ENCODE assay signal across 1 cellular context in the genomic region with DNA sequence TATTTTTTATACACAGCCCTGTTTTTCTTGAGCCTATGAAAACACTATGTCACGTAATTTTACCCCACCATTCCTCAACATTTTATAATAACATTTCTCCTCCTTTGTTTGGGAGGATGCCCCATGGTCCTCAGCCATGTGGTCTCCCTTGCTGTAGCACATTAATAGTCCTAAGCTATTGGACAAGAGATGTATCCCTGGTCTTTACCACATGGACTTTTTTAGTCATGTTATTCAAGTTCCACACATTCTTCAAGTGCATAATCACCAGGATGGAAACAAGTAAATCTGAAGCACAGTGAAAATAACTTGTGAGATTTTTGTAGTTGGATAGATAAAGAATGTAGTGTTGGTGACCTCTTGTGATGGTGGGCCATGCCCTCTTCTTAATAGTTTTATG.
TF ChIP-seq lines count a peak whose summit lies in the region.

No MANE protein-coding gene starts in this region.

TF ChIP-seq in IMR-90, 13 proteins besides CTCF, POLR2A, EP300 and RAD21 (continued from another document):
- no peak for TF ChIP-seq BHLHE40 (IDR thresholded peaks at IDR 0.05; ENCODE audit: low read depth, low read length)
- no peak for TF ChIP-seq RCOR1 (IDR thresholded peaks at IDR 0.05; ENCODE audit: insufficient replicate concordance, low read length)
- TF ChIP-seq, protein P1, sequence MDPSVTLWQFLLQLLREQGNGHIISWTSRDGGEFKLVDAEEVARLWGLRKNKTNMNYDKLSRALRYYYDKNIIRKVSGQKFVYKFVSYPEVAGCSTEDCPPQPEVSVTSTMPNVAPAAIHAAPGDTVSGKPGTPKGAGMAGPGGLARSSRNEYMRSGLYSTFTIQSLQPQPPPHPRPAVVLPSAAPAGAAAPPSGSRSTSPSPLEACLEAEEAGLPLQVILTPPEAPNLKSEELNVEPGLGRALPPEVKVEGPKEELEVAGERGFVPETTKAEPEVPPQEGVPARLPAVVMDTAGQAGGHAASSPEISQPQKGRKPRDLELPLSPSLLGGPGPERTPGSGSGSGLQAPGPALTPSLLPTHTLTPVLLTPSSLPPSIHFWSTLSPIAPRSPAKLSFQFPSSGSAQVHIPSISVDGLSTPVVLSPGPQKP (IDR thresholded peaks at IDR 0.05; ENCODE audit: borderline replicate concordance, low read depth, low read length): no peak
- no peak for TF ChIP-seq CEBPB (IDR thresholded peaks at IDR 0.05; ENCODE audit: low read depth, low read length)
- TF ChIP-seq CHD1 (IDR thresholded peaks at IDR 0.05; ENCODE audit: low read depth, low read length): no peak
- TF ChIP-seq SMC3 (IDR thresholded peaks at IDR 0.05; ENCODE audit: low read depth, low read length): no peak
- TF ChIP-seq MAFK (IDR thresholded peaks at IDR 0.05; ENCODE audit: low read depth, low read length): no peak
- TF ChIP-seq RFX5 (IDR thresholded peaks at IDR 0.05; ENCODE audit: low read depth, low read length): no peak
- peak; percentile 31; the same call in 1 of the 2 replicates for TF ChIP-seq MXI1 (IDR thresholded peaks at IDR 0.05; ENCODE audit: borderline replicate concordance, low read depth, low read length)
- TF ChIP-seq FOS (IDR thresholded peaks at IDR 0.05; ENCODE audit: low read depth, low read length): peak; percentile 34; the same call in 1 of the 2 replicates
- TF ChIP-seq NFE2L2 (IDR thresholded peaks at IDR 0.05; ENCODE audit: low read depth, low read length): no peak
- TF ChIP-seq MAZ (IDR thresholded peaks at IDR 0.05; ENCODE audit: borderline replicate concordance, low read depth, low read length): no peak
